Comparison of ENCODE assay signal across 16 cellular contexts in the genomic region with DNA sequence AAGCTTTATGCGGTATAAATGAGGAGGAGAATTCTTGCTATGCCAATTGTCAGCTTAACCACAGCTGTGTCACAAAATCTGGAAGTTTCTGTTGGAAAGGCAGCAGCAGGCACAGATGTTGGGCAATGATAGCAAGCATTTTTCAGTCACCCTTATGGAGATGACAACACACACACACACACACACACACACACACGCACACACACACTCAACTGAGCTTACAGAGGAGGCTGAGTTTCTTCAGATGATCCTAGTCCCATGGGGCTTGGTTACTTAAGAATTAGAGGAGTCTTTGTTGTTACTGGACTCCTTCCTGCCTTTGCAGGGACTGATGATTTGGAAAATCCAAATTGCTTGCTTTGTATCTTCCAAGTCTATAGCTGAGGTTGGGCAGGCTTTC.
DNase-seq lines count a peak whose midpoint lies in the region; FAIRE-seq and TF ChIP-seq lines count a peak whose summit lies in the region.
"Had no signal": no experiment of that assay in that cellular context is flagged by ENCODE, and none has a peak within 500 bp of the region (broad histone marks: within the 10 kb centered on the region; RNA-seq: fewer than 3 reads in every experiment).

No MANE protein-coding gene starts in this region.

- no peaks in the 10 kb centered on the region for H3K27me3 ChIP-seq in adipocyte (replicated peaks; ENCODE audit: control insufficient read depth, insufficient read depth, low read length)
- H3K27me3 ChIP-seq: hepatocyte had no signal

- peaks cover 9% of the 10 kb centered on the region for H3K4me1 ChIP-seq in adipocyte (ENCODE audit: control insufficient read depth, insufficient read depth, low read length)

- no peak for TF ChIP-seq CTCF in fibroblast of villous mesenchyme (IDR thresholded peaks at IDR 0.05; ENCODE audit: insufficient read depth, low read depth, low read length)

- no peak for TF ChIP-seq POLR2A in GM12892 (IDR thresholded peaks at IDR 0.05; ENCODE audit: low read depth, low read length)

- H3K9ac ChIP-seq in adipocyte (ENCODE audit: low read length) = no peak overlapping the region

- DNase-seq in NCI-H82 (lab: John Stamatoyannopoulos, UW) (peak; percentile 13), NCI-H82 treated with DMSO at 0.1 percent for 48 hours (lab: John Stamatoyannopoulos, UW; ENCODE audit: unreplicated experiment) (no peak), adipocyte (ENCODE audit: low read depth) (peak; percentile 59), fibroblast of villous mesenchyme (ENCODE audit: low read depth) (peak; percentile 4), stromal cell of bone marrow (ENCODE audit: low read depth) (peak; percentile 99), GM12892 (ENCODE audit: insufficient read length) (no peak), COLO829 (ENCODE audit: low spot score) (no peak)
- DNase-seq in activated CD4-positive, alpha-beta T cell treated with anti-CD3 and anti-CD28 coated beads for 48 hours = no peak
- DNase-seq: 8988T; activated gamma-delta T cell; anterior cingulate cortex; CD8-positive, alpha-beta T cell; erythroblast; T-helper 17 cell had no signal

- H3K4me3 ChIP-seq in adipocyte (ENCODE audit: low read length) (no peak overlapping the region), fibroblast of villous mesenchyme (ENCODE audit: low read depth, low read length) (no peak overlapping the region)
- H3K4me3 ChIP-seq: hepatocyte, K562 had no signal

- peaks cover 4% of the 10 kb centered on the region for H3K9me3 ChIP-seq in adipocyte (ENCODE audit: control insufficient read depth, low read length)

- H3K36me3 ChIP-seq in adipocyte (ENCODE audit: control insufficient read depth, insufficient read depth, low read length, severe bottlenecking) = no peaks in the 10 kb centered on the region

- FAIRE-seq in GM12892 (lab: Jason Lieb, UNC) = no peak
- FAIRE-seq: K562 had no signal

Comparison
In these comparisons a context has a peak if more than half of its experiments do, and no peak if none do; other contexts are left out.
1. DNase-seq: peak in NCI-H82 (single experiment), adipocyte (single experiment), fibroblast of villous mesenchyme (single experiment) and stromal cell of bone marrow (single experiment); none in NCI-H82 treated with DMSO at 0.1 percent for 48 hours (single experiment), GM12892 (single experiment), activated CD4-positive, alpha-beta T cell treated with anti-CD3 and anti-CD28 coated beads for 48 hours (single experiment) and COLO829 (single experiment).